ENCODE assay signal across 1 cellular context in the genomic region with DNA sequence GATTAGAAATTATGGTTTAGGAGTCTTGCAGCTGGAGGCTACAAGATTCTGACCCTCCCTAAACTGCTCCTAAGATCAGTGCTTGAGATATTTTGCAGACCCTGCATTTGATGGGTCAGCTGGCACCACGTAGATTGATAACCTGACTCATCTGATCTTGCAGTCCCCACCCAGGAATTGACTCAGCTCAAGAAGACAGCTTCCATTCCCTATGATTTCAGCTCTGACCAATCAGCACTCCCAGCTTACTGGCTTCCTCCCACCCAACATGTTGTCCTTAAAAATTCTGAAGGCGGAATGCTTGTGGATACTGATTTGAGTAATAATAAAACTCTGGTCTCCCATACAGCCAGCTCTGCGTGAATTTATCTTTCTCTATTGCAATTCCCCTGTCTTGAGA.
TF ChIP-seq lines count a peak whose summit lies in the region.

No MANE protein-coding gene starts in this region.

TF ChIP-seq in IMR-90, 13 proteins besides CTCF, POLR2A, EP300 and RAD21:
- TF ChIP-seq MAZ (IDR thresholded peaks at IDR 0.05; ENCODE audit: borderline replicate concordance, low read depth, low read length) (no peak), CHD1 (IDR thresholded peaks at IDR 0.05; ENCODE audit: low read depth, low read length) (no peak), RFX5 (IDR thresholded peaks at IDR 0.05; ENCODE audit: low read depth, low read length) (no peak), NFE2L2 (IDR thresholded peaks at IDR 0.05; ENCODE audit: low read depth, low read length) (no peak), MAFK (IDR thresholded peaks at IDR 0.05; ENCODE audit: low read depth, low read length) (no peak), BHLHE40 (IDR thresholded peaks at IDR 0.05; ENCODE audit: low read depth, low read length) (no peak), RCOR1 (IDR thresholded peaks at IDR 0.05; ENCODE audit: insufficient replicate concordance, low read length) (no peak), FOS (IDR thresholded peaks at IDR 0.05; ENCODE audit: low read depth, low read length) (no peak)
- TF ChIP-seq, protein P1, sequence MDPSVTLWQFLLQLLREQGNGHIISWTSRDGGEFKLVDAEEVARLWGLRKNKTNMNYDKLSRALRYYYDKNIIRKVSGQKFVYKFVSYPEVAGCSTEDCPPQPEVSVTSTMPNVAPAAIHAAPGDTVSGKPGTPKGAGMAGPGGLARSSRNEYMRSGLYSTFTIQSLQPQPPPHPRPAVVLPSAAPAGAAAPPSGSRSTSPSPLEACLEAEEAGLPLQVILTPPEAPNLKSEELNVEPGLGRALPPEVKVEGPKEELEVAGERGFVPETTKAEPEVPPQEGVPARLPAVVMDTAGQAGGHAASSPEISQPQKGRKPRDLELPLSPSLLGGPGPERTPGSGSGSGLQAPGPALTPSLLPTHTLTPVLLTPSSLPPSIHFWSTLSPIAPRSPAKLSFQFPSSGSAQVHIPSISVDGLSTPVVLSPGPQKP (IDR thresholded peaks at IDR 0.05; ENCODE audit: borderline replicate concordance, low read depth, low read length) = no peak
